ENCODE assay signal across 29 cellular contexts in the genomic region with DNA sequence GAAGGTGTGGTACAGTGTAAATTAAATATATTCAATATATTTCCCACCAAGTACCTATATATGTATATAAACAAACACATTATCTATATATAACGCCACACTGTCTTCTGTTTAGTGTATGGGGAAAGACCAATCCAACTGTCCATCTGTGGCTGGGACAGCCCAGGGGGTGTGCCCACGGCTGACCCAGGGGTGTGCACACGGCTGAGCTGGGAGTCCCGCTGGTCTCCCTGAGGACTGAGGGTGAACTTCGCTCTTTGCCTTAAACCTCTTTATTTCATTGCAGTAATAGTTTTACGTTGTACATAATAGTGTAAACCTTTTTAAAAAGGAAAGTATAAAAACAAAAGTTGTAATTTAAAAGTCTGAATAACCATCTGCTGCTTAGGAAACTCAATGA. TPM values are rescaled to one million over a fixed set of nuclear protein-coding genes. Genes with fewer than 3 reads are reported as not detected.
"Had no signal": no experiment of that assay in that cellular context is flagged by ENCODE, and none has a peak within 500 bp of the region (broad histone marks: within the 10 kb centered on the region; RNA-seq: fewer than 3 reads in every experiment).

No MANE protein-coding gene starts in this region.

- DNase-seq: activated CD4-positive, alpha-beta T cell treated with anti-CD3 and anti-CD28 coated beads for 48 hours; activated CD4-positive, alpha-beta T cell treated with anti-CD3 and anti-CD28 coated beads, Interleukin-2, amount 50 U/mL, for 48 hours; activated CD8-positive, alpha-beta memory T cell treated with anti-CD3 and anti-CD28 coated beads for 24 hours; activated effector memory CD4-positive, alpha-beta T cell treated with Interleukin-2 at 50 U/mL for 16 hours; activated naive CD4-positive, alpha-beta T cell treated with Interleukin-2 at 50 U/mL for 16 hours; anterior cingulate cortex; cerebellar nuclear complex; colonic mucosa; effector CD8-positive, alpha-beta T cell; foreskin fibroblast; hippocampal formation; left cardiac atrium; mammary epithelial cell; pancreas; sigmoid colon; small intestine; stimulated activated CD4-positive, alpha-beta T cell treated with anti-CD3 and anti-CD28 coated beads, Interleukin-1b, Interleukin-23, amount 100 ng/mL, for 48 hours; stimulated activated CD4-positive, alpha-beta T cell treated with anti-CD3 and anti-CD28 coated beads, Interleukin-4, amount 100 ng/mL, for 4 hours; stimulated activated CD8-positive, alpha-beta memory T cell treated with anti-CD3 and anti-CD28 coated beads, Interleukin-4, amount 100 ng/mL, for 48 hours; stomach; thyroid gland; upper lobe of left lung had no signal

- FAIRE-seq: keratinocyte, pancreas, small intestine had no signal

- H3K4me1 ChIP-seq: prostate gland had no signal

- ATAC-seq: esophagus mucosa; left cardiac atrium; pancreas; stimulated activated memory B cell treated with anti-CD40 and anti-IgM and Interleukin-4, amounts not matched to agents 10 μg/mL and 1 μg/mL and 100 μg/mL, for 72 hours had no signal

- H3K9me3 ChIP-seq: colonic mucosa, pancreas, prostate gland, sigmoid colon, stomach, thyroid gland, upper lobe of left lung had no signal

- H3K27ac ChIP-seq: colonic mucosa, pancreas, prostate gland, sigmoid colon, stomach, thyroid gland, upper lobe of left lung, VCaP had no signal

- H3K36me3 ChIP-seq: colonic mucosa, pancreas, prostate gland, sigmoid colon, stomach, thyroid gland, upper lobe of left lung had no signal

- H3K4me3 ChIP-seq: colonic mucosa, pancreas, prostate gland, sigmoid colon, stomach, thyroid gland, upper lobe of left lung had no signal

RNA-seq across cellular contexts. Expression of a gene that starts 6.3 kb away (rescaled TPM):
- total RNA-seq: colonic mucosa, esophagus mucosa, mucosa of gallbladder, pancreas, stomach, upper lobe of left lung had no signal
- polyA plus RNA-seq: liver, mammary epithelial cell, pancreas, sigmoid colon, small intestine had no signal
